ENCODE assay signal across 8 cellular contexts in the genomic region with DNA sequence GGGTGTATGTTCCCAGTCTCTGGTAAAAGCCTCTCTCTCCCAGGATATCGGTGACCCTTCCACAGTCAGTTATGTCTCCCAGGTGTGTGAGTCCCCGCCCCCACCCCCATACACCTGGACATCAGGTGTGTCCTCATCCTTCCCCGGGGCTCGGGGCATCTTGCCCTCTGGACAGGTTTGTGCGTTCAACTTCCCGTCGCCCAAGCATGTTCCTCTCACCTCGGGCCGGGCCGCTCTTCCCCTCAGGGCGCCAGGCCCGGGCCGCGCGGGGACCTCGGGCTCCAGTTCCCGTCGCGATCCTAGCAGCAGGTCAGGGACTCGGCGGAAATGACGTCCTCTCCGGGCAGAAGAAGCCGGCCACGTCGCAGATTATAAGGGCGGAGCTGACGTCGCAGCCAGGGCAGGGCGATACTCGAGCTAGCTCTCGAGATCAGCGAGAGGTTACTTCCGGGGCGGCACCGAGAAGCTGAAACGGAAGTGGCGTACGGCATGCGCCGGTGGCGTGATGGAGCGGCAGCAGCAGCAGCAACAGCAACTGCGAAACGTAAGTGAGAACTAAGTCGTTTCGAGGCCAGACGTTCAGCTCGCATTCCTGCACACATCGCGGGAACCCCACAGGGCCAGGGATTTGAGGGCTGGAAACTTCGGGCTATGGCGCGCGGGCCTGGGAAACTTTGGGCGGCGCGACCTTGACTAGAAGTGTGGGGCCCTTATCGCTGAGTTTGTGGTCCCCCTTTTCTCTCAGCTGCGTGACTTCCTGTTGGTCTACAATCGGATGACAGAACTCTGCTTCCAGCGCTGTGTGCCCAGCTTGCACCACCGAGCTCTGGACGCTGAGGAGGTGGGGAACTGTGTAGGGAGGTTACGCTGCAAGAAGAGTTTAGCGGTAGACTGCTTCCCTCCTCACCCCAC. TPM values are rescaled to one million over a fixed set of nuclear protein-coding genes. Genes with fewer than 3 reads are reported as not detected.
DNase-seq lines count a peak whose midpoint lies in the region; ATAC-seq and TF ChIP-seq lines count a peak whose summit lies in the region.

A gene with protein sequence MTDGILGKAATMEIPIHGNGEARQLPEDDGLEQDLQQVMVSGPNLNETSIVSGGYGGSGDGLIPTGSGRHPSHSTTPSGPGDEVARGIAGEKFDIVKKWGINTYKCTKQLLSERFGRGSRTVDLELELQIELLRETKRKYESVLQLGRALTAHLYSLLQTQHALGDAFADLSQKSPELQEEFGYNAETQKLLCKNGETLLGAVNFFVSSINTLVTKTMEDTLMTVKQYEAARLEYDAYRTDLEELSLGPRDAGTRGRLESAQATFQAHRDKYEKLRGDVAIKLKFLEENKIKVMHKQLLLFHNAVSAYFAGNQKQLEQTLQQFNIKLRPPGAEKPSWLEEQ (minus strand): TSS at position 320 of the 912 bp plus-strand sequence. CDS start 910 bp downstream, outside the sequence.
A gene with protein sequence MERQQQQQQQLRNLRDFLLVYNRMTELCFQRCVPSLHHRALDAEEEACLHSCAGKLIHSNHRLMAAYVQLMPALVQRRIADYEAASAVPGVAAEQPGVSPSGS (plus strand): TSS at position 490 of the 912 bp plus-strand sequence. CDS start 16 bp downstream, at position 506.

- no peaks in the 10 kb centered on the region for H3K27me3 ChIP-seq in prostate gland (replicated peaks; ENCODE audit: insufficient read depth)

- TF ChIP-seq CTCF in prostate gland (IDR thresholded peaks at IDR 0.05): peak in 1 of 4 experiments; percentile 25

- under 1% methylated on average over 65 of the region's 66 CpGs for WGBS in prostate gland
- WGBS in urinary bladder: under 1% methylated on average over 66 of the region's 66 CpGs

- ATAC-seq in GM18498 (IDR thresholded peaks at IDR 0.05; ENCODE audit: unreplicated experiment): peak; percentile 99
- ATAC-seq in HG02938 (IDR thresholded peaks at IDR 0.05; ENCODE audit: unreplicated experiment): peak; percentile 99
- peak; percentile 98 for ATAC-seq in left ventricle myocardium superior

- H3K4me3 ChIP-seq in prostate gland (peak within 1 kb of the TSS; percentile 62 to 75), urinary bladder (ENCODE audit: low read depth, low read length) (peak within 1 kb of the TSS; percentile 68)

- intact Hi-C loops in left ventricle myocardium superior (cut with micrococcal nuclease): no loop called here
- intact Hi-C loops in prostate gland (cut with DNase I): loop anchor here (5.0 kb wide), 2 partner anchors 121 to 201 kb away; a partner anchor contains a TSS

- H3K27ac ChIP-seq in angular gyrus (ENCODE audit: low read depth, low read length): peak within 1 kb of the TSS; percentile 88
- peak within 1 kb of the TSS; percentile 94 for H3K27ac ChIP-seq in prostate gland
- H3K27ac ChIP-seq in urinary bladder (ENCODE audit: low read depth): peak within 1 kb of the TSS; percentile 89

- peaks cover 0 to 10% of the 10 kb centered on the region in 2 donors for H3K36me3 ChIP-seq in prostate gland
- peaks cover 2% of the 10 kb centered on the region for H3K36me3 ChIP-seq in urinary bladder (ENCODE audit: insufficient read depth)

- peaks cover 16% of the 10 kb centered on the region for H3K4me1 ChIP-seq in prostate gland (replicated peaks)
- H3K4me1 ChIP-seq in urinary bladder (ENCODE audit: insufficient read depth): no peaks in the 10 kb centered on the region

- no peaks in the 10 kb centered on the region for H3K9me3 ChIP-seq in prostate gland

- TF ChIP-seq POLR2A in prostate gland (IDR thresholded peaks at IDR 0.05): peak; percentile 90

- DNase-seq in NCI-H187 (lab: John Stamatoyannopoulos, UW) (peak; percentile 78 to 97), T-helper 2 cell (peak; percentile 87 to 99 (median 96)), left ventricle myocardium superior (peak; percentile 99), prostate gland (ENCODE audit: low spot score) (peak; percentile 99)

RNA-seq across cellular contexts. Expression of the first gene that starts in this region (rescaled TPM):
- total RNA-seq in left ventricle myocardium superior (15.2 TPM), prostate gland (100 to 1,000 TPM in 1 of 2 donors, 10 to 100 TPM in 1; 87.3 to 110 TPM), urinary bladder (25.6 TPM)
- 34.1 TPM for polyA plus RNA-seq in urinary bladder

RNA-seq across cellular contexts. Expression of the second gene that starts in this region (rescaled TPM):
- total RNA-seq in left ventricle myocardium superior (17.9 TPM), prostate gland (10 to 100 TPM; 29.4 to 35.6 TPM), urinary bladder (25.9 TPM)
- polyA plus RNA-seq in urinary bladder: 35.1 TPM

Comparison
In these comparisons a context has a peak if more than half of its experiments do, and no peak if none do; other contexts are left out.
1. Peak in every context shown above with its lines: DNase-seq, ATAC-seq, H3K4me3 ChIP-seq and H3K27ac ChIP-seq.